In genomic region chr6:27038498-27038897, GRCh38 we compare ENCODE assay signal across 11 cellular contexts.
"Had no signal": no experiment of that assay in that cellular context is flagged by ENCODE, and none has a peak within 500 bp of the region (broad histone marks: within the 10 kb centered on the region; RNA-seq: fewer than 3 reads in every experiment).

No MANE protein-coding gene starts in this region.

- ATAC-seq: GM23338, HCT116 had no signal

- H3K9me3 ChIP-seq: HAP-1 had no signal

- H3K9ac ChIP-seq: GM23248 had no signal

- DNase-seq: GM23248, GOT3, H7, H9, HCEC 1CT, HFFc6 had no signal

- H3K4me2 ChIP-seq: GM23338 had no signal

- H3K4me1 ChIP-seq: HAP-1 had no signal

- H2AFZ ChIP-seq: GM23248, GM23338 had no signal

- H3K27ac ChIP-seq: GM23248 had no signal

- H3K36me3 ChIP-seq: HAP-1 had no signal

- FAIRE-seq: H1, H54 had no signal

- H3K4me3 ChIP-seq: GM23248, GM23338, HAP-1 had no signal
